Comparison of ENCODE assay signal across 29 cellular contexts in the genomic region with DNA sequence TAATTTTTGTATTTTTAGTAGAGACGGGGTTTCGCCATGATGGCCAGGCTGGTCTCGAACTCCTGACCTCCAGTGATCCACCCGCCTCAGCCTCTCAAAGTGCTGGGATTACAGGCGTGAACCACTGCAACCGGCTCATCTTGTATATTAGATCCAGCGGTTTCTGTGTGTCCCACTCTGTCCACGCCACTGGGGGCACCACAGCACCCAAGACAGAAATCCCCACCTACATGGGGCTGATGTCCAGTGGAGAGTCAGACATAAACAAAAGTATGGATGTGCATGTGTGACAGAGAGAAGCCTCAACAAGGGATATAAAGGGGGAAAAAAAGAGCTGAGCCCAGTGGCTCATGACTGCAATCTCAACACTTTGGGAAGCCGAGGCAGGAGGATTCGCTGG.
DNase-seq lines count a peak whose midpoint lies in the region; ATAC-seq and TF ChIP-seq lines count a peak whose summit lies in the region.
"Had no signal": no experiment of that assay in that cellular context is flagged by ENCODE, and none has a peak within 500 bp of the region (broad histone marks: within the 10 kb centered on the region; RNA-seq: fewer than 3 reads in every experiment).

No MANE protein-coding gene starts in this region.

- CTCF ChIA-PET in SK-N-SH (lab: Yijun Ruan, JAX): interaction anchor here (2.5 kb wide), 1 partner anchor 33 kb away, joined by 6 read pairs; no protein-coding TSS in a partner anchor
- CTCF ChIA-PET in PC-3 (lab: Charles Lee): no interaction called here

- WGBS in SK-N-SH (ENCODE audit: low lambda C conversion rate): 85% methylated on average over 10 of the region's 10 CpGs
- 93 to 94% methylated on average over 10 of the region's 10 CpGs for WGBS in endodermal cell (ENCODE audit: insufficient coverage in 1 of 2, insufficient read length in 1 of 2), 2 experiments

- BruUV-seq in PC-3 (replicated peaks; lab: Mats Ljungman, UMichigan): no TSS peak

- no peak for TF ChIP-seq RAD21 in SK-N-SH (IDR thresholded peaks at IDR 0.05; ENCODE audit: low read length)

- no peaks in the 10 kb centered on the region for H4K20me1 ChIP-seq in SK-N-SH (ENCODE audit: insufficient read depth)
- no peaks in the 10 kb centered on the region for H4K20me1 ChIP-seq in PC-3 (ENCODE audit: low read length)

- peaks cover 2% of the 10 kb centered on the region for H3K36me3 Mint-ChIP-seq in endodermal cell (ENCODE audit: low read depth)
- H3K36me3 Mint-ChIP-seq in T-helper 2 cell treated with Interferon-gamma antibody and Interleukin-4, amounts not matched to agents 5 μg/mL and 100 μg/mL, for 36 hours (ENCODE audit: low read depth): no peaks in the 10 kb centered on the region
- H3K36me3 Mint-ChIP-seq: activated naive CD8-positive, alpha-beta T cell treated with anti-CD3 and anti-CD28 coated beads, Interleukin-2, amount 10 ng/mL, durations not matched to agents 7 days and 5 days; CD4-positive, CD25-positive, alpha-beta regulatory T cell had no signal

- H3K9ac ChIP-seq in SK-N-SH (no peak overlapping the region), PC-3 (ENCODE audit: low read length) (no peak overlapping the region), endodermal cell (ENCODE audit: extremely low read depth, low read length, poor library complexity, severe bottlenecking) (no peak overlapping the region)

- TF ChIP-seq CTCF in SK-N-SH (IDR thresholded peaks at IDR 0.05): peak; percentile 22; the same call in 1 of the 2 replicates
- peak; percentile 23; the same call in 1 of the 2 replicates for TF ChIP-seq CTCF in PC-3 (conservative IDR thresholded peaks at IDR 0.05; ENCODE audit: low read depth, low read length)
- TF ChIP-seq CTCF in endodermal cell (conservative IDR thresholded peaks at IDR 0.05): peak; percentile 46

- H3K27me3 ChIP-seq in SK-N-SH (ENCODE audit: insufficient read depth) (no peaks in the 10 kb centered on the region), PC-3 (ENCODE audit: low read length) (no peaks in the 10 kb centered on the region), endodermal cell (ENCODE audit: control insufficient read depth, insufficient read depth, low read length, poor library complexity, severe bottlenecking) (no peaks in the 10 kb centered on the region)
- H3K27me3 ChIP-seq: gastroesophageal sphincter, neutrophil, right lobe of liver, tibial nerve had no signal

- no peak overlapping the region for H3K4me3 ChIP-seq in SK-N-SH (ENCODE audit: low read depth in 2 of 2, low read length in 1 of 2)
- no peak overlapping the region for H3K4me3 ChIP-seq in PC-3 (ENCODE audit: low read length)
- no peak overlapping the region for H3K4me3 ChIP-seq in endodermal cell (ENCODE audit: low read length)
- H3K4me3 ChIP-seq: gastroesophageal sphincter, lower lobe of right lung, right lobe of liver, tibial nerve had no signal

- POLR2A ChIA-PET in SK-N-SH (lab: Yijun Ruan, JAX) (no interaction called here), PC-3 (lab: Charles Lee; ENCODE audit: unreplicated experiment) (no interaction called here)

- no peaks in the 10 kb centered on the region for H3K27me3 Mint-ChIP-seq in endodermal cell (ENCODE audit: insufficient read depth)
- H3K27me3 Mint-ChIP-seq in T-helper 2 cell treated with Interferon-gamma antibody and Interleukin-4, amounts not matched to agents 5 μg/mL and 100 μg/mL, for 36 hours (ENCODE audit: low read depth): no peaks in the 10 kb centered on the region
- H3K27me3 Mint-ChIP-seq: activated naive CD8-positive, alpha-beta T cell treated with anti-CD3 and anti-CD28 coated beads, Interleukin-2, amount 10 ng/mL, durations not matched to agents 7 days and 5 days; activated T-cell treated with anti-CD3 and anti-CD28 coated beads, Interleukin-2, amount 50 U/mL, for 24 hours; CD4-positive, CD25-positive, alpha-beta regulatory T cell; naive B cell had no signal

- H2AFZ ChIP-seq in SK-N-SH (ENCODE audit: low read depth) (no peak overlapping the region), PC-3 (ENCODE audit: low read length) (no peak overlapping the region)

- H3K4me3 Mint-ChIP-seq in endodermal cell: no peak overlapping the region
- no peak overlapping the region for H3K4me3 Mint-ChIP-seq in T-helper 2 cell treated with Interferon-gamma antibody and Interleukin-4, amounts not matched to agents 5 μg/mL and 100 μg/mL, for 36 hours
- H3K4me3 Mint-ChIP-seq: activated naive CD8-positive, alpha-beta T cell treated with anti-CD3 and anti-CD28 coated beads, Interleukin-2, amount 10 ng/mL, durations not matched to agents 7 days and 5 days; activated T-cell treated with anti-CD3 and anti-CD28 coated beads, Interleukin-2, amount 50 U/mL, for 24 hours; CD4-positive, CD25-positive, alpha-beta regulatory T cell; dendritic cell treated with granulocyte-macrophage colony-stimulating factor and Interleukin-4, amounts not matched to agents 40 ng/mL and 50 ng/mL, for 4 days; naive B cell had no signal

- intact Hi-C loops in PC-3 (cut with micrococcal nuclease): no loop called here

- H3F3A ChIP-seq in SK-N-SH (replicated peaks; ENCODE audit: insufficient read depth) (no peaks in the 10 kb centered on the region), PC-3 (ENCODE audit: low read length, unreplicated experiment) (no peaks in the 10 kb centered on the region)

- no peaks in the 10 kb centered on the region for H3K4me1 ChIP-seq in SK-N-SH (ENCODE audit: control insufficient read depth in 1 of 2, insufficient read depth in 2 of 2, low read depth in 1 of 2, low read length in 1 of 2)
- no peaks in the 10 kb centered on the region for H3K4me1 ChIP-seq in PC-3 (ENCODE audit: insufficient read depth, low read length)
- H3K4me1 ChIP-seq in endodermal cell (ENCODE audit: control insufficient read depth, insufficient read depth, low read length): no peaks in the 10 kb centered on the region
- H3K4me1 ChIP-seq: gastroesophageal sphincter, lower lobe of right lung, right lobe of liver, tibial nerve had no signal

- H3K36me3 ChIP-seq in SK-N-SH (replicated peaks in 1 of 2; ENCODE audit: control insufficient read depth in 1 of 2, insufficient read depth in 2 of 2, low read length in 1 of 2) (no peaks in the 10 kb centered on the region), PC-3 (ENCODE audit: low read depth, low read length) (no peaks in the 10 kb centered on the region), endodermal cell (ENCODE audit: control insufficient read depth, insufficient read depth, low read length) (no peaks in the 10 kb centered on the region)
- H3K36me3 ChIP-seq: gastroesophageal sphincter, lower lobe of right lung, neutrophil, right lobe of liver, tibial nerve had no signal

- no peaks in the 10 kb centered on the region for H3K9me3 ChIP-seq in SK-N-SH
- H3K9me3 ChIP-seq in PC-3 (ENCODE audit: low read length): no peaks in the 10 kb centered on the region
- H3K9me3 ChIP-seq in endodermal cell (ENCODE audit: control insufficient read depth, low read length): no peaks in the 10 kb centered on the region
- H3K9me3 ChIP-seq: lower lobe of right lung, neutrophil, right lobe of liver had no signal

- H3K27ac Mint-ChIP-seq in endodermal cell: no peak overlapping the region
- no peak overlapping the region for H3K27ac Mint-ChIP-seq in T-helper 2 cell treated with Interferon-gamma antibody and Interleukin-4, amounts not matched to agents 5 μg/mL and 100 μg/mL, for 36 hours
- H3K27ac Mint-ChIP-seq: activated naive CD8-positive, alpha-beta T cell treated with anti-CD3 and anti-CD28 coated beads, Interleukin-2, amount 10 ng/mL, durations not matched to agents 7 days and 5 days; activated T-cell treated with anti-CD3 and anti-CD28 coated beads, Interleukin-2, amount 50 U/mL, for 24 hours; CD4-positive, CD25-positive, alpha-beta regulatory T cell; dendritic cell treated with granulocyte-macrophage colony-stimulating factor and Interleukin-4, amounts not matched to agents 40 ng/mL and 50 ng/mL, for 4 days had no signal

- no peaks in the 10 kb centered on the region for H3K9me2 ChIP-seq in SK-N-SH
- H3K9me2 ChIP-seq in PC-3 (replicated peaks; ENCODE audit: low read length): no peaks in the 10 kb centered on the region

- H3K4me2 ChIP-seq in SK-N-SH (no peak overlapping the region), PC-3 (ENCODE audit: low read length) (no peak overlapping the region)

- DNase-seq in SK-N-SH: peak; percentile 62
- DNase-seq in PC-3: no peak
- DNase-seq in endodermal cell: no peak
- DNase-seq in hepatic stellate cell (ENCODE audit: low spot score): no peak
- DNase-seq in T-helper 2 cell treated with Interferon-gamma antibody and Interleukin-4, amounts not matched to agents 5 μg/mL and 100 μg/mL, for 36 hours (ENCODE audit: low spot score): no peak
- DNase-seq in stimulated activated naive CD4-positive, alpha-beta T cell (lab: John Stamatoyannopoulos, UW): no peak
- DNase-seq: activated CD4-positive, CD25-positive, alpha-beta regulatory T cell; activated effector memory CD4-positive, alpha-beta T cell treated with anti-CD3 and anti-CD28 coated beads, Interleukin-2, amount 50 U/mL, for 16 hours; activated naive CD8-positive, alpha-beta T cell treated with anti-CD3 and anti-CD28 coated beads, Interleukin-2, amount 10 ng/mL, durations not matched to agents 7 days and 5 days; activated T-cell treated with anti-CD3 and anti-CD28 coated beads, Interleukin-2, amount 50 U/mL, for 24 hours; aorta; CD4-positive, CD25-positive, alpha-beta regulatory T cell; central memory CD4-positive, alpha-beta T cell; hippocampal formation; lower lobe of right lung; midbrain; naive B cell; NCI-H1105; NCI-H187; NCI-H510A; right lobe of liver; stimulated activated CD4-positive, alpha-beta T cell treated with anti-CD3 and anti-CD28 coated beads, Interleukin-4, amount 100 ng/mL, for 1 hour had no signal

- H3K79me2 ChIP-seq in SK-N-SH (ENCODE audit: insufficient read depth) (no peaks in the 10 kb centered on the region), PC-3 (ENCODE audit: low read length) (no peaks in the 10 kb centered on the region)

- H3K27ac ChIP-seq in SK-N-SH (ENCODE audit: low read depth in 2 of 2, low read length in 1 of 2) (no peak overlapping the region), PC-3 (ENCODE audit: low read length) (no peak overlapping the region), endodermal cell (ENCODE audit: low read depth, low read length) (no peak overlapping the region)
- H3K27ac ChIP-seq: 22Rv1, gastroesophageal sphincter, lower lobe of right lung, neutrophil, right lobe of liver, tibial nerve had no signal

- no peak for TF ChIP-seq EP300 in SK-N-SH (IDR thresholded peaks at IDR 0.05; ENCODE audit: borderline replicate concordance in 1 of 2, low read depth in 1 of 2, low read length in 1 of 2)

- H3K4me1 Mint-ChIP-seq in endodermal cell: no peaks in the 10 kb centered on the region
- H3K4me1 Mint-ChIP-seq in T-helper 2 cell treated with Interferon-gamma antibody and Interleukin-4, amounts not matched to agents 5 μg/mL and 100 μg/mL, for 36 hours (ENCODE audit: low read depth): no peaks in the 10 kb centered on the region
- H3K4me1 Mint-ChIP-seq: CD4-positive, CD25-positive, alpha-beta regulatory T cell had no signal

- H3K9me3 Mint-ChIP-seq in endodermal cell: peaks cover 6% of the 10 kb centered on the region
- no peaks in the 10 kb centered on the region for H3K9me3 Mint-ChIP-seq in T-helper 2 cell treated with Interferon-gamma antibody and Interleukin-4, amounts not matched to agents 5 μg/mL and 100 μg/mL, for 36 hours
- H3K9me3 Mint-ChIP-seq: activated T-cell treated with anti-CD3 and anti-CD28 coated beads, Interleukin-2, amount 50 U/mL, for 24 hours; CD4-positive, CD25-positive, alpha-beta regulatory T cell had no signal

- ATAC-seq in SK-N-SH treated with all-trans-retinoic acid at 6 μM for 48 hours: no peak
- ATAC-seq in PC-3: no peak
- no peak for ATAC-seq in HG02970 (IDR thresholded peaks at IDR 0.05; ENCODE audit: low FRiP score, unreplicated experiment)
- ATAC-seq: gastroesophageal sphincter, lower lobe of right lung, right lobe of liver had no signal
